16 cellular contexts compared by ENCODE assay signal in the genomic region with DNA sequence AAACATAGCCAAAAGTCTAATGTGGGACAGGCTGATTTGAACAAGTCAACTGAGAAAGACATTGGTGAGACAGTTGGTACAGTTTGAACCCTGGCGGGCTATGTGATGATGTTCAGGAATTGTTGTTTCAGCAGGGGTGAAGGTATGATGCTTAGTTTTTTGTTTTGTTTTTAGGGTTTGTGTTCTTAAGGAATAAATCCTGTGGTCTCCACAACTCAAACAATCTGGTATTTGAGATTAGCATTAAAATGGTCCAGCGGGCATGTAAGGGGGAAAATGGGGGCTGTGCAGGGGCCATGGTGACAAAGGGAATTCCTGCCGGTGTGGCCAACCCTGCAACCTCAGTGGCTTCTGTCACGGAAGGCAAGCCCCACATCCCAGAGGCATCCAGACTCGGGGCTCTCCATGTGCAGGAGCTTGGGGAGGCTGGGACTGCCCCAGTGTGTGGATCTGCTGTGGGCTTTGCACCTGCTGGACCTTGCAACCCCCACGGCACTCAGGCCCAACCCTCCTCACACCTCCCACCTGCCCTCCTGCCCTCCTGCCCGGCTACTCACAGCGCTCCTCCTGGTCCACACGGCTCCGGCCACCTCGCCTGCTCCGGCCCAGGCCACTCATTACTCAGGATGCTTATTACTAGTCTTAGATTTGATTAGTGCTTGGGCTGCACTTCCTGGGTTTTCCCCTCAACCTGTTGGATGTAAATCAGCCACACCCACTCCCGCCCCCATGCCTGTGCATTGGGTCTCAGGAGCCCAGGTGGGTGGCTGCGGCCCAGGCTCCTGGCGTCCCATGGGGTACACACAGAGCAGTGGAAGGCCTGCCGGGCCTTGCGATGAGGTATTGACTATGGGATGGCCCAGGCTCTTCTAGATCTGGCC. TPM values are rescaled to one million over a fixed set of nuclear protein-coding genes. Genes with fewer than 3 reads are reported as not detected.
DNase-seq lines count a peak whose midpoint lies in the region; ATAC-seq and TF ChIP-seq lines count a peak whose summit lies in the region.
"Had no signal": no experiment of that assay in that cellular context is flagged by ENCODE, and none has a peak within 500 bp of the region (broad histone marks: within the 10 kb centered on the region; RNA-seq: fewer than 3 reads in every experiment).

A gene (minus strand): TSS at position 661 of the 881 bp plus-strand sequence. CDS start 43 bp downstream, at position 618.

- no peak for DNase-seq in mucosa of descending colon
- DNase-seq in HuH-7.5 (ENCODE audit: low spot score), result no peak
- no peak for DNase-seq in foreskin melanocyte
- DNase-seq: CD8-positive, alpha-beta memory T cell; left ventricle myocardium inferior; NCI-H82; stimulated activated CD4-positive, alpha-beta T cell treated with anti-CD3 and anti-CD28 coated beads, Interleukin-4, amount 100 ng/mL, for 4 hours had no signal

- H3K36me3 ChIP-seq in mucosa of descending colon (ENCODE audit: low read depth), result no peaks in the 10 kb centered on the region
- H3K36me3 ChIP-seq: gastroesophageal sphincter, left ventricle myocardium inferior, suprapubic skin had no signal

- TF ChIP-seq CTCF in mucosa of descending colon (IDR thresholded peaks at IDR 0.05), result no peak

- ATAC-seq in GM18498 (IDR thresholded peaks at IDR 0.05; ENCODE audit: unreplicated experiment) (peak; percentile 29), GM21447 (IDR thresholded peaks at IDR 0.05; ENCODE audit: unreplicated experiment) (peak; percentile 33), HG03378 (IDR thresholded peaks at IDR 0.05; ENCODE audit: unreplicated experiment) (peak; percentile 25), mucosa of descending colon (peak; percentile 43), GM18858 (IDR thresholded peaks at IDR 0.05; ENCODE audit: unreplicated experiment) (no peak), HG03159 (IDR thresholded peaks at IDR 0.05; ENCODE audit: unreplicated experiment) (no peak)
- ATAC-seq: gastroesophageal sphincter had no signal

- intact Hi-C loops in mucosa of descending colon (cut with DNase I, micrococcal nuclease), result no loop called here

- no peaks in the 10 kb centered on the region for H3K9me3 ChIP-seq in mucosa of descending colon
- H3K9me3 ChIP-seq: gastroesophageal sphincter, suprapubic skin had no signal

- no peaks in the 10 kb centered on the region for H3K4me1 ChIP-seq in mucosa of descending colon (ENCODE audit: low read depth)
- H3K4me1 ChIP-seq: gastroesophageal sphincter, left ventricle myocardium inferior, parathyroid adenoma, suprapubic skin had no signal

- no peak within 1 kb of the TSS for H3K4me3 ChIP-seq in mucosa of descending colon
- H3K4me3 ChIP-seq: gastroesophageal sphincter, left ventricle myocardium inferior, suprapubic skin had no signal

RNA-seq across cellular contexts. Expression of the gene that starts here (rescaled TPM):
- total RNA-seq in mucosa of descending colon, result 1 to 10 TPM in 1 of 3 donors, under 1 TPM in 2; 0.38 to 1.4 (median 0.98) TPM
- total RNA-seq: CD8-positive, alpha-beta memory T cell; dermis microvascular lymphatic vessel endothelial cell; left ventricle myocardium inferior had no signal

Comparison
In these comparisons a context has a peak if more than half of its experiments do, and no peak if none do; other contexts are left out.
1. ATAC-seq: peak in GM18498 (single experiment), GM21447 (single experiment), HG03378 (single experiment) and mucosa of descending colon (single experiment); none in GM18858 (single experiment) and HG03159 (single experiment).